ENCODE assay signal across 16 cellular contexts in the genomic region with DNA sequence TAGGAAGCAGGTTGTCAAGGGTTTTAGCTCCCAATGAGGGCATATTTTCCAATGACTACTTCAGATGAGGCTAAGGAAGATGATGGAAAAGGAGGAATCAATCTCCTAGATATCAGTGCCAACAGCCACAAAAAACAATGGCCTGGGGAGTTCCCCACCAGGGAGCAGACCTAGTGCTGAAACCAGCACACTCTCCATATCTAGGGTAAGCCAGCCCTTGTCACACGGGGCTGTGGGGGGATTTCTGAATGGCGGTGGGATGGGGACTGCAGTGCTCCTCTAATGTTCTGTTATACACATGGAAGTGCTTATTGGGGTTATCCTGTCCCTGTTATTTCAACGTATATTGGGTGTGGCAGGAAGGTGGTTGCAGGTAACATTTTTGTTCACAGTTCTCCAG. TPM values are rescaled to one million over a fixed set of nuclear protein-coding genes. Genes with fewer than 3 reads are reported as not detected.
DNase-seq lines count a peak whose midpoint lies in the region; ATAC-seq, FAIRE-seq and TF ChIP-seq lines count a peak whose summit lies in the region.
"Had no signal": no experiment of that assay in that cellular context is flagged by ENCODE, and none has a peak within 500 bp of the region (broad histone marks: within the 10 kb centered on the region; RNA-seq: fewer than 3 reads in every experiment).

No MANE protein-coding gene starts in this region.

- TF ChIP-seq CTCF in HepG2 (CRISPR knock-in tag; IDR thresholded peaks at IDR 0.05) = no peak

- no peak overlapping the region for H2AFZ ChIP-seq in HepG2 (ENCODE audit: low read length)

- no peak overlapping the region for H3K9ac ChIP-seq in HepG2 (ENCODE audit: insufficient read depth, low read depth, low read length)

- peaks cover 0 to 8% of the 10 kb centered on the region in 2 donors for H3K36me3 Mint-ChIP-seq in activated naive CD4-positive, alpha-beta T cell treated with anti-CD3 and anti-CD28 coated beads, Interleukin-2, amount 50 U/mL, for 72 hours
- H3K36me3 Mint-ChIP-seq in activated naive CD4-positive, alpha-beta T cell treated with anti-CD3 and anti-CD28 coated beads, Interleukin-2, amount 10 ng/mL, durations not matched to agents 7 days and 5 days = peaks cover 21% of the 10 kb centered on the region
- H3K36me3 Mint-ChIP-seq in activated CD8-positive, alpha-beta T cell treated with anti-CD3 and anti-CD28 coated beads, Interleukin-2, amount 10 ng/mL, durations not matched to agents 7 days and 5 days (ENCODE audit: low read depth) = peaks cover 25% of the 10 kb centered on the region
- H3K36me3 Mint-ChIP-seq in stimulated activated naive CD8-positive, alpha-beta T cell treated with anti-CD3 and anti-CD28 coated beads, Interleukin-15, Interleukin-2, amounts not matched to agents 100 ng/mL and 50 ng/mL, for 24 hours (ENCODE audit: low read depth) = peaks cover 6% of the 10 kb centered on the region

- no peak overlapping the region for H3K4me3 Mint-ChIP-seq in activated naive CD4-positive, alpha-beta T cell treated with anti-CD3 and anti-CD28 coated beads, Interleukin-2, amount 10 ng/mL, durations not matched to agents 7 days and 5 days
- no peak overlapping the region for H3K4me3 Mint-ChIP-seq in activated CD8-positive, alpha-beta T cell treated with anti-CD3 and anti-CD28 coated beads, Interleukin-2, amount 10 ng/mL, durations not matched to agents 7 days and 5 days
- H3K4me3 Mint-ChIP-seq in stimulated activated naive CD8-positive, alpha-beta T cell treated with anti-CD3 and anti-CD28 coated beads, Interleukin-15, Interleukin-2, amounts not matched to agents 100 ng/mL and 50 ng/mL, for 24 hours = peak overlapping the region; percentile 20

- no peak for DNase-seq in activated naive CD4-positive, alpha-beta T cell treated with anti-CD3 and anti-CD28 coated beads, Interleukin-2, amount 50 U/mL, for 72 hours (ENCODE audit: low spot score in 2 of 2)
- DNase-seq in activated naive CD4-positive, alpha-beta T cell treated with anti-CD3 and anti-CD28 coated beads, Interleukin-2, amount 10 ng/mL, durations not matched to agents 7 days and 5 days = no peak
- DNase-seq in activated CD8-positive, alpha-beta T cell treated with anti-CD3 and anti-CD28 coated beads, Interleukin-2, amount 10 ng/mL, durations not matched to agents 7 days and 5 days = no peak
- DNase-seq in HepG2 (ENCODE audit: low spot score) = no peak
- DNase-seq in SW 1271 (lab: John Stamatoyannopoulos, UW) = no peak
- DNase-seq in NCI-H2171 (lab: John Stamatoyannopoulos, UW) = no peak
- DNase-seq: activated CD8-positive, alpha-beta memory T cell treated with anti-CD3 and anti-CD28 coated beads for 24 hours; hippocampal formation; left colon; NCI-H1048; NK-92 treated with Interleukin-12 subunit alpha and Interleukin-12 subunit beta, amount 100 ng/mL, for 24 hours; SIG-M5; stimulated activated naive CD4-positive, alpha-beta T cell treated with Interleukin-2 at 50 U/mL for 16 hours had no signal

- FAIRE-seq in HepG2 (lab: Jason Lieb, UNC) = no peak
- FAIRE-seq: colon had no signal

- peak overlapping the region; percentile 69 to 82 for H3K27ac Mint-ChIP-seq in activated naive CD4-positive, alpha-beta T cell treated with anti-CD3 and anti-CD28 coated beads, Interleukin-2, amount 50 U/mL, for 72 hours
- H3K27ac Mint-ChIP-seq in activated naive CD4-positive, alpha-beta T cell treated with anti-CD3 and anti-CD28 coated beads, Interleukin-2, amount 10 ng/mL, durations not matched to agents 7 days and 5 days = no peak overlapping the region
- peak overlapping the region; percentile 0 for H3K27ac Mint-ChIP-seq in activated CD8-positive, alpha-beta T cell treated with anti-CD3 and anti-CD28 coated beads, Interleukin-2, amount 10 ng/mL, durations not matched to agents 7 days and 5 days
- H3K27ac Mint-ChIP-seq in stimulated activated naive CD8-positive, alpha-beta T cell treated with anti-CD3 and anti-CD28 coated beads, Interleukin-15, Interleukin-2, amounts not matched to agents 100 ng/mL and 50 ng/mL, for 24 hours = peak overlapping the region; percentile 6

- no peak for TF ChIP-seq RAD21 in HepG2 (CRISPR knock-in tag; IDR thresholded peaks at IDR 0.05)

- 97% methylated on average over 3 of the region's 3 CpGs for WGBS in HepG2 (ENCODE audit: low lambda C conversion rate)

- no peaks in the 10 kb centered on the region for H3K9me3 Mint-ChIP-seq in activated naive CD4-positive, alpha-beta T cell treated with anti-CD3 and anti-CD28 coated beads, Interleukin-2, amount 50 U/mL, for 72 hours
- no peaks in the 10 kb centered on the region for H3K9me3 Mint-ChIP-seq in activated naive CD4-positive, alpha-beta T cell treated with anti-CD3 and anti-CD28 coated beads, Interleukin-2, amount 10 ng/mL, durations not matched to agents 7 days and 5 days
- H3K9me3 Mint-ChIP-seq in activated CD8-positive, alpha-beta T cell treated with anti-CD3 and anti-CD28 coated beads, Interleukin-2, amount 10 ng/mL, durations not matched to agents 7 days and 5 days (ENCODE audit: insufficient read depth) = no peaks in the 10 kb centered on the region
- H3K9me3 Mint-ChIP-seq in stimulated activated naive CD8-positive, alpha-beta T cell treated with anti-CD3 and anti-CD28 coated beads, Interleukin-15, Interleukin-2, amounts not matched to agents 100 ng/mL and 50 ng/mL, for 24 hours = no peaks in the 10 kb centered on the region

- peaks cover 32% of the 10 kb centered on the region for H3K4me1 ChIP-seq in HepG2 (ENCODE audit: insufficient read depth, low read length)

- peaks cover 69% of the 10 kb centered on the region for H3K4me1 Mint-ChIP-seq in activated naive CD4-positive, alpha-beta T cell treated with anti-CD3 and anti-CD28 coated beads, Interleukin-2, amount 10 ng/mL, durations not matched to agents 7 days and 5 days
- peaks cover 65% of the 10 kb centered on the region for H3K4me1 Mint-ChIP-seq in activated CD8-positive, alpha-beta T cell treated with anti-CD3 and anti-CD28 coated beads, Interleukin-2, amount 10 ng/mL, durations not matched to agents 7 days and 5 days (ENCODE audit: low read depth)
- peaks cover 86% of the 10 kb centered on the region for H3K4me1 Mint-ChIP-seq in stimulated activated naive CD8-positive, alpha-beta T cell treated with anti-CD3 and anti-CD28 coated beads, Interleukin-15, Interleukin-2, amounts not matched to agents 100 ng/mL and 50 ng/mL, for 24 hours (ENCODE audit: low read depth)

- H3K27me3 Mint-ChIP-seq in activated naive CD4-positive, alpha-beta T cell treated with anti-CD3 and anti-CD28 coated beads, Interleukin-2, amount 10 ng/mL, durations not matched to agents 7 days and 5 days = no peaks in the 10 kb centered on the region
- H3K27me3 Mint-ChIP-seq in activated CD8-positive, alpha-beta T cell treated with anti-CD3 and anti-CD28 coated beads, Interleukin-2, amount 10 ng/mL, durations not matched to agents 7 days and 5 days (ENCODE audit: low read depth) = no peaks in the 10 kb centered on the region
- no peaks in the 10 kb centered on the region for H3K27me3 Mint-ChIP-seq in stimulated activated naive CD8-positive, alpha-beta T cell treated with anti-CD3 and anti-CD28 coated beads, Interleukin-15, Interleukin-2, amounts not matched to agents 100 ng/mL and 50 ng/mL, for 24 hours

- H3K36me3 ChIP-seq in HepG2 (replicated peaks in 1 of 2; ENCODE audit: control insufficient read depth in 1 of 2, insufficient read depth in 2 of 2, low read length in 2 of 2) = peaks cover 0 to 5% of the 10 kb centered on the region in 2 experiments; a peak in 2 of 5 replicates

- H3K9me3 ChIP-seq in HepG2 (ENCODE audit: low read length) = no peaks in the 10 kb centered on the region

- peaks cover 66% of the 10 kb centered on the region for H4K20me1 ChIP-seq in HepG2 (ENCODE audit: insufficient read depth, low read length)

- H3K4me2 ChIP-seq in HepG2 (ENCODE audit: low read depth, low read length) = no peak overlapping the region

- POLR2A ChIA-PET in activated CD8-positive, alpha-beta T cell treated with anti-CD3 and anti-CD28 coated beads, Interleukin-2, amount 10 ng/mL, durations not matched to agents 7 days and 5 days (lab: Charles Lee) = no interaction called here
- POLR2A ChIA-PET in HepG2 (lab: Yijun Ruan, JAX) = no interaction called here

- intact Hi-C loops in HepG2 (cut with micrococcal nuclease; ENCODE audit: unreplicated experiment) = no loop called here

- in situ Hi-C loops in HepG2 (cut with HindIII; ENCODE audit: extremely low pct_ligation_motif_present, low pct_unique_long_range_greater_than_20kb) = no loop called here

- no peak for TF ChIP-seq POLR2A in HepG2 (IDR thresholded peaks at IDR 0.05; ENCODE audit: insufficient read depth in 1 of 2, low read depth in 2 of 2, low read length in 2 of 2)

- H3K27me3 ChIP-seq in HepG2 (ENCODE audit: control insufficient read depth in 1 of 2, insufficient read depth in 2 of 2, low read length in 2 of 2) = no peaks in the 10 kb centered on the region

- TF ChIP-seq EP300 in HepG2 (IDR thresholded peaks at IDR 0.05; ENCODE audit: low read depth in 2 of 2, low read length in 2 of 2) (no peak), HepG2 (CRISPR knock-in tag; IDR thresholded peaks at IDR 0.05; ENCODE audit: borderline replicate concordance) (no peak)

- H3K27ac ChIP-seq in HepG2 (ENCODE audit: extremely low read length, insufficient read depth, low read length) = no peak overlapping the region

- BruUV-seq in HepG2 (replicated peaks; lab: Mats Ljungman, UMichigan) = no TSS peak

- CTCF ChIA-PET in activated naive CD4-positive, alpha-beta T cell treated with anti-CD3 and anti-CD28 coated beads, Interleukin-2, amount 10 ng/mL, durations not matched to agents 7 days and 5 days (lab: Charles Lee) = interaction anchor here (1.0 to 2.1 kb wide), 2 partner anchors 10 to 15 kb away, joined by 3 to 4 read pairs; no protein-coding TSS in a partner anchor
- CTCF ChIA-PET in activated CD8-positive, alpha-beta T cell treated with anti-CD3 and anti-CD28 coated beads, Interleukin-2, amount 10 ng/mL, durations not matched to agents 7 days and 5 days (lab: Charles Lee) = interaction anchor here (0.7 to 1.3 kb wide), 2 partner anchors 10 to 17 kb away, joined by 3 to 4 read pairs; no protein-coding TSS in a partner anchor
- CTCF ChIA-PET in HepG2 (lab: Yijun Ruan, JAX; ENCODE audit: low intra/inter-chr PET ratio, low total read pairs) = no interaction called here

- H3K79me2 ChIP-seq in HepG2 (ENCODE audit: insufficient read depth, low read length) = peaks cover 97% of the 10 kb centered on the region

- H3K4me3 ChIP-seq in HepG2 (replicated peaks in 1 of 3; ENCODE audit: insufficient read depth in 1 of 3, low read depth in 2 of 3, low read length in 3 of 3) = no peak overlapping the region

- ATAC-seq in activated naive CD4-positive, alpha-beta T cell treated with anti-CD3 and anti-CD28 coated beads, Interleukin-2, amount 50 U/mL, for 72 hours = no peak
- ATAC-seq in activated CD8-positive, alpha-beta T cell treated with anti-CD3 and anti-CD28 coated beads, Interleukin-2, amount 10 ng/mL, durations not matched to agents 7 days and 5 days = no peak
- ATAC-seq in HepG2 (peak; percentile 17; the same call in 1 of the 3 replicates), GM18520 (IDR thresholded peaks at IDR 0.05; ENCODE audit: unreplicated experiment) (no peak)
- ATAC-seq: left colon had no signal

RNA-seq across cellular contexts. Expression of a gene that starts 18.5 kb away (rescaled TPM):
- total RNA-seq in activated naive CD4-positive, alpha-beta T cell treated with anti-CD3 and anti-CD28 coated beads, Interleukin-2, amount 50 U/mL, for 72 hours = 10 to 100 TPM; 28.3 to 40.2 TPM
- 10 to 100 TPM; 40.9 to 43.5 TPM for total RNA-seq in activated CD8-positive, alpha-beta T cell treated with anti-CD3 and anti-CD28 coated beads, Interleukin-2, amount 10 ng/mL, durations not matched to agents 7 days and 5 days
- total RNA-seq in HepG2 (2016; rRNA removed; fragmentation: Illumina TruSeq; extraction: Trizol) = 23.6 and 28.7 TPM in 2 replicates
- 18.0 and 19.2 TPM in 2 replicates for total RNA-seq in HepG2 (2016; cell fraction: cytosol; rRNA removed; fragmentation: Illumina TruSeq; extraction: Trizol; ENCODE audit: low read depth)
- 25.1 and 29.8 TPM in 2 replicates for total RNA-seq in HepG2 (2016; cell fraction: insoluble cytoplasmic fraction; rRNA removed; fragmentation: Illumina TruSeq; extraction: Trizol)
- 26.1 and 31.2 TPM in 2 replicates for total RNA-seq in HepG2 (2016; cell fraction: membrane; rRNA removed; fragmentation: Illumina TruSeq; extraction: Trizol)
- total RNA-seq in HepG2 (2016; cell fraction: nucleus; rRNA removed; fragmentation: Illumina TruSeq; extraction: Trizol) = 55.1 and 59.9 TPM in 2 replicates
- polyA plus RNA-seq in HepG2 (2011; rRNA removed) = 39.2 and 44.2 TPM in 2 replicates
- polyA plus RNA-seq in HepG2 (2011; cell fraction: cytosol; rRNA removed) = 24.6 and 24.8 TPM in 2 replicates
- polyA plus RNA-seq in HepG2 (2011; cell fraction: nucleus; rRNA removed) = 51.1 and 64.3 TPM in 2 replicates
- 11.5 and 11.9 TPM in 2 replicates for polyA plus RNA-seq in HepG2 (2012)
- polyA plus RNA-seq in HepG2 (2016; cell fraction: cytosol; fragmentation: Illumina TruSeq; extraction: Trizol; ENCODE audit: low read depth) = 20.3 and 20.7 TPM in 2 replicates
- polyA plus RNA-seq in HepG2 (2016; cell fraction: insoluble cytoplasmic fraction; fragmentation: Illumina TruSeq; extraction: Trizol; ENCODE audit: low read depth) = 22.1 and 22.7 TPM in 2 replicates
- 22.4 and 25.4 TPM in 2 replicates for polyA plus RNA-seq in HepG2 (2016; cell fraction: membrane; fragmentation: Illumina TruSeq; extraction: Trizol; ENCODE audit: low read depth)
- 67.0 and 70.2 TPM in 2 replicates for polyA plus RNA-seq in HepG2 (2016; cell fraction: nucleus; fragmentation: Illumina TruSeq; extraction: Trizol; ENCODE audit: insufficient read depth, low read depth)
- polyA minus RNA-seq in HepG2 (2011; rRNA and poly(A)+ RNA removed; ENCODE audit: low replicate concordance) = 49.8 and 55.1 TPM in 2 replicates
- 15.8 and 17.6 TPM in 2 replicates for polyA minus RNA-seq in HepG2 (2011; cell fraction: cytosol; rRNA and poly(A)+ RNA removed)
- 112 and 118 TPM in 2 replicates for polyA minus RNA-seq in HepG2 (2011; cell fraction: nucleus; rRNA and poly(A)+ RNA removed)
